Comparison of ENCODE assay signal across 1 cellular context in the genomic region with DNA sequence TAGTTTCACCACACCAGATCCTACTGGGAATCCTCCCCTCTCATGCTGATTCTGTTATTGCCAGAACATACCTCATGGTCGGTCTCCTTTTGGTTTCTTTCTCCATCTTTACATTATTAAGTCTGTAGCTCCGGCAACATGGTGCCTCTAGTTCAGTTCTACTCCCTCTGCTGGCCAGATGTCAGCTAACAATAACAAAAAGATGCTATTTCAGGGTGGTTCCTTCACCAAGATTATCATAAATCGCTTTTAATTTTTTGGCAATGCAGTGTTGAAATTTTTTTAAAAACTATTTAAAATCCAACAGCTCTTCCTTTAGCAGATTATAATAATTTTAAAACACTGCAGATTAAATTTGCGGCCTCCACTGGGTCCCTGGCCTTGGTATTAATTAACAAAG.
TF ChIP-seq lines count a peak whose summit lies in the region.

No MANE protein-coding gene starts in this region.

TF ChIP-seq in WTC11, 78 proteins besides CTCF, POLR2A, EP300 and RAD21 (continued from another document):
- TF ChIP-seq, protein P1, sequence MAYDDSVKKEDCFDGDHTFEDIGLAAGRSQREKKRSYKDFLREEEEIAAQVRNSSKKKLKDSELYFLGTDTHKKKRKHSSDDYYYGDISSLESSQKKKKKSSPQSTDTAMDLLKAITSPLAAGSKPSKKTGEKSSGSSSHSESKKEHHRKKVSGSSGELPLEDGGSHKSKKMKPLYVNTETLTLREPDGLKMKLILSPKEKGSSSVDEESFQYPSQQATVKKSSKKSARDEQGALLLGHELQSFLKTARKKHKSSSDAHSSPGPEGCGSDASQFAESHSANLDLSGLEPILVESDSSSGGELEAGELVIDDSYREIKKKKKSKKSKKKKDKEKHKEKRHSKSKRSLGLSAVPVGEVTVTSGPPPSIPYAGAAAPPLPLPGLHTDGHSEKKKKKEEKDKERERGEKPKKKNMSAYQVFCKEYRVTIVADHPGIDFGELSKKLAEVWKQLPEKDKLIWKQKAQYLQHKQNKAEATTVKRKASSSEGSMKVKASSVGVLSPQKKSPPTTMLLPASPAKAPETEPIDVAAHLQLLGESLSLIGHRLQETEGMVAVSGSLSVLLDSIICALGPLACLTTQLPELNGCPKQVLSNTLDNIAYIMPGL (CRISPR knock-in tag; IDR thresholded peaks at IDR 0.05), result no peak
- TF ChIP-seq ZNF219 (CRISPR knock-in tag; IDR thresholded peaks at IDR 0.05; ENCODE audit: borderline replicate concordance) (no peak), ESRRA (CRISPR knock-in tag; IDR thresholded peaks at IDR 0.05; ENCODE audit: borderline replicate concordance) (no peak)
